In genomic region chr3:851098-851790, GRCh38 we compare ENCODE assay signal across 12 cellular contexts.
DNase-seq lines count a peak whose midpoint lies in the region; ATAC-seq and TF ChIP-seq lines count a peak whose summit lies in the region.
"Had no signal": no experiment of that assay in that cellular context is flagged by ENCODE, and none has a peak within 500 bp of the region (broad histone marks: within the 10 kb centered on the region; RNA-seq: fewer than 3 reads in every experiment).

No MANE protein-coding gene starts in this region.

- H3K27ac ChIP-seq in hepatocyte, result no peak overlapping the region
- H3K27ac ChIP-seq in upper lobe of right lung, result no peak overlapping the region
- H3K27ac ChIP-seq: transverse colon had no signal

- H3K4me1 ChIP-seq in hepatocyte (ENCODE audit: insufficient read depth) (no peaks in the 10 kb centered on the region), upper lobe of right lung (no peaks in the 10 kb centered on the region)
- H3K4me1 ChIP-seq: transverse colon had no signal

- WGBS in hepatocyte (ENCODE audit: low lambda C conversion rate, missing lambda C conversion rate), result 56% methylated on average over 5 of the region's 5 CpGs

- H3K27me3 ChIP-seq in hepatocyte (no peaks in the 10 kb centered on the region), upper lobe of right lung (no peaks in the 10 kb centered on the region)
- H3K27me3 ChIP-seq: transverse colon had no signal

- H3K4me2 ChIP-seq in hepatocyte, result no peak overlapping the region

- H3K36me3 ChIP-seq in hepatocyte (replicated peaks; ENCODE audit: insufficient read depth, low read depth), result no peaks in the 10 kb centered on the region
- H3K36me3 ChIP-seq in upper lobe of right lung, result no peaks in the 10 kb centered on the region
- H3K36me3 ChIP-seq: transverse colon had no signal

- DNase-seq in M059J (ENCODE audit: low read depth) (peak; percentile 11), hepatocyte (ENCODE audit: low spot score) (peak; percentile 39), NCI-H2171 (lab: John Stamatoyannopoulos, UW) (no peak), Kasumi-1 (lab: John Stamatoyannopoulos, UW) (no peak), upper lobe of right lung (no peak)
- no peak for DNase-seq in activated CD4-positive, CD25-positive, alpha-beta regulatory T cell treated with anti-CD3 and anti-CD28 coated beads, Interleukin-2, amount 50 U/mL, for 72 hours
- DNase-seq: activated naive CD4-positive, alpha-beta T cell treated with anti-CD3 and anti-CD28 coated beads, Interleukin-2, amount 10 ng/mL, durations not matched to agents 7 days and 5 days; EL; GOT3; transverse colon had no signal

- no peaks in the 10 kb centered on the region for H3K9me2 ChIP-seq in hepatocyte (replicated peaks; ENCODE audit: insufficient read depth)

- no peak overlapping the region for H3K4me3 ChIP-seq in hepatocyte
- H3K4me3 ChIP-seq in upper lobe of right lung, result no peak overlapping the region
- H3K4me3 ChIP-seq: transverse colon had no signal

- TF ChIP-seq CTCF in hepatocyte (IDR thresholded peaks at IDR 0.05; ENCODE audit: poor library complexity), result no peak
- TF ChIP-seq CTCF in upper lobe of right lung (IDR thresholded peaks at IDR 0.05), result no peak

- ATAC-seq in GM18520 (IDR thresholded peaks at IDR 0.05; ENCODE audit: unreplicated experiment), result peak; percentile 90
- ATAC-seq in HG02571 (IDR thresholded peaks at IDR 0.05; ENCODE audit: unreplicated experiment), result peak; percentile 49
- ATAC-seq in upper lobe of right lung, result no peak

- no peaks in the 10 kb centered on the region for H3K9me3 ChIP-seq in hepatocyte (ENCODE audit: low read depth)
- no peaks in the 10 kb centered on the region for H3K9me3 ChIP-seq in upper lobe of right lung
- H3K9me3 ChIP-seq: transverse colon had no signal

- H4K20me1 ChIP-seq in hepatocyte (ENCODE audit: insufficient read depth, poor library complexity, severe bottlenecking), result no peaks in the 10 kb centered on the region

- intact Hi-C loops in upper lobe of right lung (cut with DNase I), result no loop called here

- H3K79me2 ChIP-seq in hepatocyte, result no peaks in the 10 kb centered on the region

- H2AFZ ChIP-seq in hepatocyte, result no peak overlapping the region

Comparison
In these comparisons a context has a peak if more than half of its experiments do, and no peak if none do; other contexts are left out.
1. DNase-seq: peak in M059J (single experiment) and hepatocyte (single experiment); none in NCI-H2171 (single experiment), Kasumi-1 (0 of 2), activated CD4-positive, CD25-positive, alpha-beta regulatory T cell treated with anti-CD3 and anti-CD28 coated beads, Interleukin-2, amount 50 U/mL, for 72 hours (single experiment) and upper lobe of right lung (single experiment).